Comparison of ENCODE assay signal across 2 cellular contexts in the genomic region with DNA sequence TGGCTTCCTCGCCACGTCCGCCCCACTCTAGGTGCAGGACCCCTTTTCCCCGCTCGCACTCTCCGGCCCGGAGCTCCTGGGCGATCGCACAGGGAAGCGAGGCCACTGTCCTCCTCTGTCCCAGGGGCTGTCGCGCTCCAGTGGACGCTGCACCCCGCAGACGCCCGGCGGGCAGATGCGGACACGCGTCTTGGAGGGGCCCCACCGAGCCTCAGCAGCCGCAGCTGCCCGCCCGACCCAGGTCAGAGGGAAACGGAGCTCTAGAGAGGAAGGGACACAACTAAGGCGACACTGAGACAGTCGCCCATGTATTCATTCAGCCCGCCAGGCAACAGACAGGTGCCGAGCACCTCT.
TF ChIP-seq lines count a peak whose summit lies in the region.

No MANE protein-coding gene starts in this region.

TF ChIP-seq in GM23338, 12 proteins besides CTCF, POLR2A, EP300 and RAD21 (continued from another document):
- TF ChIP-seq, protein P1, sequence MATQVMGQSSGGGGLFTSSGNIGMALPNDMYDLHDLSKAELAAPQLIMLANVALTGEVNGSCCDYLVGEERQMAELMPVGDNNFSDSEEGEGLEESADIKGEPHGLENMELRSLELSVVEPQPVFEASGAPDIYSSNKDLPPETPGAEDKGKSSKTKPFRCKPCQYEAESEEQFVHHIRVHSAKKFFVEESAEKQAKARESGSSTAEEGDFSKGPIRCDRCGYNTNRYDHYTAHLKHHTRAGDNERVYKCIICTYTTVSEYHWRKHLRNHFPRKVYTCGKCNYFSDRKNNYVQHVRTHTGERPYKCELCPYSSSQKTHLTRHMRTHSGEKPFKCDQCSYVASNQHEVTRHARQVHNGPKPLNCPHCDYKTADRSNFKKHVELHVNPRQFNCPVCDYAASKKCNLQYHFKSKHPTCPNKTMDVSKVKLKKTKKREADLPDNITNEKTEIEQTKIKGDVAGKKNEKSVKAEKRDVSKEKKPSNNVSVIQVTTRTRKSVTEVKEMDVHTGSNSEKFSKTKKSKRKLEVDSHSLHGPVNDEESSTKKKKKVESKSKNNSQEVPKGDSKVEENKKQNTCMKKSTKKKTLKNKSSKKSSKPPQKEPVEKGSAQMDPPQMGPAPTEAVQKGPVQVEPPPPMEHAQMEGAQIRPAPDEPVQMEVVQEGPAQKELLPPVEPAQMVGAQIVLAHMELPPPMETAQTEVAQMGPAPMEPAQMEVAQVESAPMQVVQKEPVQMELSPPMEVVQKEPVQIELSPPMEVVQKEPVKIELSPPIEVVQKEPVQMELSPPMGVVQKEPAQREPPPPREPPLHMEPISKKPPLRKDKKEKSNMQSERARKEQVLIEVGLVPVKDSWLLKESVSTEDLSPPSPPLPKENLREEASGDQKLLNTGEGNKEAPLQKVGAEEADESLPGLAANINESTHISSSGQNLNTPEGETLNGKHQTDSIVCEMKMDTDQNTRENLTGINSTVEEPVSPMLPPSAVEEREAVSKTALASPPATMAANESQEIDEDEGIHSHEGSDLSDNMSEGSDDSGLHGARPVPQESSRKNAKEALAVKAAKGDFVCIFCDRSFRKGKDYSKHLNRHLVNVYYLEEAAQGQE (IDR thresholded peaks at IDR 0.05; ENCODE audit: unreplicated experiment): no peak
- TF ChIP-seq, protein P2, sequence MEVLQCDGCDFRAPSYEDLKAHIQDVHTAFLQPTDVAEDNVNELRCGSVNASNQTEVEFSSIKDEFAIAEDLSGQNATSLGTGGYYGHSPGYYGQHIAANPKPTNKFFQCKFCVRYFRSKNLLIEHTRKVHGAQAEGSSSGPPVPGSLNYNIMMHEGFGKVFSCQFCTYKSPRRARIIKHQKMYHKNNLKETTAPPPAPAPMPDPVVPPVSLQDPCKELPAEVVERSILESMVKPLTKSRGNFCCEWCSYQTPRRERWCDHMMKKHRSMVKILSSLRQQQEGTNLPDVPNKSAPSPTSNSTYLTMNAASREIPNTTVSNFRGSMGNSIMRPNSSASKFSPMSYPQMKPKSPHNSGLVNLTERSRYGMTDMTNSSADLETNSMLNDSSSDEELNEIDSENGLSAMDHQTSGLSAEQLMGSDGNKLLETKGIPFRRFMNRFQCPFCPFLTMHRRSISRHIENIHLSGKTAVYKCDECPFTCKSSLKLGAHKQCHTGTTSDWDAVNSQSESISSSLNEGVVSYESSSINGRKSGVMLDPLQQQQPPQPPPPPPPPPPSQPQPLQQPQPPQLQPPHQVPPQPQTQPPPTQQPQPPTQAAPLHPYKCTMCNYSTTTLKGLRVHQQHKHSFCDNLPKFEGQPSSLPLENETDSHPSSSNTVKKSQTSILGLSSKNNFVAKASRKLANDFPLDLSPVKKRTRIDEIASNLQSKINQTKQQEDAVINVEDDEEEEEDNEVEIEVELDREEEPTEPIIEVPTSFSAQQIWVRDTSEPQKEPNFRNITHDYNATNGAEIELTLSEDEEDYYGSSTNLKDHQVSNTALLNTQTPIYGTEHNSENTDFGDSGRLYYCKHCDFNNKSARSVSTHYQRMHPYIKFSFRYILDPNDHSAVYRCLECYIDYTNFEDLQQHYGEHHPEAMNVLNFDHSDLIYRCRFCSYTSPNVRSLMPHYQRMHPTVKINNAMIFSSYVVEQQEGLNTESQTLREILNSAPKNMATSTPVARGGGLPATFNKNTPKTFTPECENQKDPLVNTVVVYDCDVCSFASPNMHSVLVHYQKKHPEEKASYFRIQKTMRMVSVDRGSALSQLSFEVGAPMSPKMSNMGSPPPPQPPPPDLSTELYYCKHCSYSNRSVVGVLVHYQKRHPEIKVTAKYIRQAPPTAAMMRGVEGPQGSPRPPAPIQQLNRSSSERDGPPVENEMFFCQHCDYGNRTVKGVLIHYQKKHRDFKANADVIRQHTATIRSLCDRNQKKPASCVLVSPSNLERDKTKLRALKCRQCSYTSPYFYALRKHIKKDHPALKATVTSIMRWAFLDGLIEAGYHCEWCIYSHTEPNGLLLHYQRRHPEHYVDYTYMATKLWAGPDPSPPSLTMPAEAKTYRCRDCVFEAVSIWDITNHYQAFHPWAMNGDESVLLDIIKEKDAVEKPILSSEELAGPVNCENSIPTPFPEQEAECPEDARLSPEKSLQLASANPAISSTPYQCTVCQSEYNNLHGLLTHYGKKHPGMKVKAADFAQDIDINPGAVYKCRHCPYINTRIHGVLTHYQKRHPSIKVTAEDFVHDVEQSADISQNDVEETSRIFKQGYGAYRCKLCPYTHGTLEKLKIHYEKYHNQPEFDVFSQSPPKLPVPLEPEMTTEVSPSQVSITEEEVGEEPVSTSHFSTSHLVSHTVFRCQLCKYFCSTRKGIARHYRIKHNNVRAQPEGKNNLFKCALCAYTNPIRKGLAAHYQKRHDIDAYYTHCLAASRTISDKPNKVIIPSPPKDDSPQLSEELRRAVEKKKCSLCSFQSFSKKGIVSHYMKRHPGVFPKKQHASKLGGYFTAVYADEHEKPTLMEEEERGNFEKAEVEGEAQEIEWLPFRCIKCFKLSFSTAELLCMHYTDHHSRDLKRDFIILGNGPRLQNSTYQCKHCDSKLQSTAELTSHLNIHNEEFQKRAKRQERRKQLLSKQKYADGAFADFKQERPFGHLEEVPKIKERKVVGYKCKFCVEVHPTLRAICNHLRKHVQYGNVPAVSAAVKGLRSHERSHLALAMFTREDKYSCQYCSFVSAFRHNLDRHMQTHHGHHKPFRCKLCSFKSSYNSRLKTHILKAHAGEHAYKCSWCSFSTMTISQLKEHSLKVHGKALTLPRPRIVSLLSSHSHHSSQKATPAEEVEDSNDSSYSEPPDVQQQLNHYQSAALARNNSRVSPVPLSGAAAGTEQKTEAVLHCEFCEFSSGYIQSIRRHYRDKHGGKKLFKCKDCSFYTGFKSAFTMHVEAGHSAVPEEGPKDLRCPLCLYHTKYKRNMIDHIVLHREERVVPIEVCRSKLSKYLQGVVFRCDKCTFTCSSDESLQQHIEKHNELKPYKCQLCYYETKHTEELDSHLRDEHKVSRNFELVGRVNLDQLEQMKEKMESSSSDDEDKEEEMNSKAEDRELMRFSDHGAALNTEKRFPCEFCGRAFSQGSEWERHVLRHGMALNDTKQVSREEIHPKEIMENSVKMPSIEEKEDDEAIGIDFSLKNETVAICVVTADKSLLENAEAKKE (CRISPR knock-in tag; IDR thresholded peaks at IDR 0.05): no peak
- TF ChIP-seq STAT1 (IDR thresholded peaks at IDR 0.05; ENCODE audit: unreplicated experiment) (no peak), NANOG (IDR thresholded peaks at IDR 0.05; ENCODE audit: borderline replicate concordance) (no peak), JUNB (IDR thresholded peaks at IDR 0.05; ENCODE audit: unreplicated experiment) (no peak), ZNF331 (CRISPR knock-in tag; IDR thresholded peaks at IDR 0.05; ENCODE audit: low read depth) (no peak), POLR2AphosphoS5 (IDR thresholded peaks at IDR 0.05; ENCODE audit: low read depth) (no peak), ZNF114 (CRISPR knock-in tag; IDR thresholded peaks at IDR 0.05) (no peak), EZH2phosphoT487 (IDR thresholded peaks at IDR 0.05; ENCODE audit: unreplicated experiment) (no peak)
- TF ChIP-seq, protein P3, sequence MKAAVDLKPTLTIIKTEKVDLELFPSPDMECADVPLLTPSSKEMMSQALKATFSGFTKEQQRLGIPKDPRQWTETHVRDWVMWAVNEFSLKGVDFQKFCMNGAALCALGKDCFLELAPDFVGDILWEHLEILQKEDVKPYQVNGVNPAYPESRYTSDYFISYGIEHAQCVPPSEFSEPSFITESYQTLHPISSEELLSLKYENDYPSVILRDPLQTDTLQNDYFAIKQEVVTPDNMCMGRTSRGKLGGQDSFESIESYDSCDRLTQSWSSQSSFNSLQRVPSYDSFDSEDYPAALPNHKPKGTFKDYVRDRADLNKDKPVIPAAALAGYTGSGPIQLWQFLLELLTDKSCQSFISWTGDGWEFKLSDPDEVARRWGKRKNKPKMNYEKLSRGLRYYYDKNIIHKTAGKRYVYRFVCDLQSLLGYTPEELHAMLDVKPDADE (IDR thresholded peaks at IDR 0.05): no peak

TF ChIP-seq in WTC11, 78 proteins besides CTCF, POLR2A, EP300 and RAD21 (continued from another document and continues in another):
- TF ChIP-seq CBFB (CRISPR knock-in tag; IDR thresholded peaks at IDR 0.05; ENCODE audit: low read depth) (no peak), SOX15 (CRISPR knock-in tag; IDR thresholded peaks at IDR 0.05) (no peak), PRRX2 (CRISPR knock-in tag; IDR thresholded peaks at IDR 0.05) (no peak), TEAD4 (CRISPR knock-in tag; IDR thresholded peaks at IDR 0.05) (0 out of 2 replicates have a peak, but pooled peaks have one; percentile 43), ZNF232 (CRISPR knock-in tag; IDR thresholded peaks at IDR 0.05) (no peak), ZNF138 (CRISPR knock-in tag; conservative IDR thresholded peaks at IDR 0.05) (no peak), RELA (CRISPR knock-in tag; IDR thresholded peaks at IDR 0.05; ENCODE audit: borderline replicate concordance) (no peak), NFATC4 (CRISPR knock-in tag; IDR thresholded peaks at IDR 0.05) (no peak), TCF7 (CRISPR knock-in tag; IDR thresholded peaks at IDR 0.05; ENCODE audit: low read depth) (no peak), ZNF396 (CRISPR knock-in tag; IDR thresholded peaks at IDR 0.05; ENCODE audit: borderline replicate concordance) (no peak), ZNF423 (CRISPR knock-in tag; IDR thresholded peaks at IDR 0.05) (no peak), FOXK1 (CRISPR knock-in tag; IDR thresholded peaks at IDR 0.05) (no peak), ZNF121 (CRISPR knock-in tag; IDR thresholded peaks at IDR 0.05) (0 out of 2 replicates have a peak, but pooled peaks have one; percentile 43)
- TF ChIP-seq, protein P4, sequence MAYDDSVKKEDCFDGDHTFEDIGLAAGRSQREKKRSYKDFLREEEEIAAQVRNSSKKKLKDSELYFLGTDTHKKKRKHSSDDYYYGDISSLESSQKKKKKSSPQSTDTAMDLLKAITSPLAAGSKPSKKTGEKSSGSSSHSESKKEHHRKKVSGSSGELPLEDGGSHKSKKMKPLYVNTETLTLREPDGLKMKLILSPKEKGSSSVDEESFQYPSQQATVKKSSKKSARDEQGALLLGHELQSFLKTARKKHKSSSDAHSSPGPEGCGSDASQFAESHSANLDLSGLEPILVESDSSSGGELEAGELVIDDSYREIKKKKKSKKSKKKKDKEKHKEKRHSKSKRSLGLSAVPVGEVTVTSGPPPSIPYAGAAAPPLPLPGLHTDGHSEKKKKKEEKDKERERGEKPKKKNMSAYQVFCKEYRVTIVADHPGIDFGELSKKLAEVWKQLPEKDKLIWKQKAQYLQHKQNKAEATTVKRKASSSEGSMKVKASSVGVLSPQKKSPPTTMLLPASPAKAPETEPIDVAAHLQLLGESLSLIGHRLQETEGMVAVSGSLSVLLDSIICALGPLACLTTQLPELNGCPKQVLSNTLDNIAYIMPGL (CRISPR knock-in tag; IDR thresholded peaks at IDR 0.05): peak; percentile 4; the same call in 1 of the 2 replicates
- TF ChIP-seq, protein P5, sequence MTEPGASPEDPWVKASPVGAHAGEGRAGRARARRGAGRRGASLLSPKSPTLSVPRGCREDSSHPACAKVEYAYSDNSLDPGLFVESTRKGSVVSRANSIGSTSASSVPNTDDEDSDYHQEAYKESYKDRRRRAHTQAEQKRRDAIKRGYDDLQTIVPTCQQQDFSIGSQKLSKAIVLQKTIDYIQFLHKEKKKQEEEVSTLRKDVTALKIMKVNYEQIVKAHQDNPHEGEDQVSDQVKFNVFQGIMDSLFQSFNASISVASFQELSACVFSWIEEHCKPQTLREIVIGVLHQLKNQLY (CRISPR knock-in tag; IDR thresholded peaks at IDR 0.05): no peak
- TF ChIP-seq, protein P6, sequence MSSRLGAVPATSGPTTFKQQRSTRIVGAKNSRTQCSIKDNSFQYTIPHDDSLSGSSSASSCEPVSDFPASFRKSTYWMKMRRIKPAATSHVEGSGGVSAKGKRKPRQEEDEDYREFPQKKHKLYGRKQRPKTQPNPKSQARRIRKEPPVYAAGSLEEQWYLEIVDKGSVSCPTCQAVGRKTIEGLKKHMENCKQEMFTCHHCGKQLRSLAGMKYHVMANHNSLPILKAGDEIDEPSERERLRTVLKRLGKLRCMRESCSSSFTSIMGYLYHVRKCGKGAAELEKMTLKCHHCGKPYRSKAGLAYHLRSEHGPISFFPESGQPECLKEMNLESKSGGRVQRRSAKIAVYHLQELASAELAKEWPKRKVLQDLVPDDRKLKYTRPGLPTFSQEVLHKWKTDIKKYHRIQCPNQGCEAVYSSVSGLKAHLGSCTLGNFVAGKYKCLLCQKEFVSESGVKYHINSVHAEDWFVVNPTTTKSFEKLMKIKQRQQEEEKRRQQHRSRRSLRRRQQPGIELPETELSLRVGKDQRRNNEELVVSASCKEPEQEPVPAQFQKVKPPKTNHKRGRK (CRISPR knock-in tag; IDR thresholded peaks at IDR 0.05; ENCODE audit: borderline replicate concordance): no peak
- TF ChIP-seq, protein P7, sequence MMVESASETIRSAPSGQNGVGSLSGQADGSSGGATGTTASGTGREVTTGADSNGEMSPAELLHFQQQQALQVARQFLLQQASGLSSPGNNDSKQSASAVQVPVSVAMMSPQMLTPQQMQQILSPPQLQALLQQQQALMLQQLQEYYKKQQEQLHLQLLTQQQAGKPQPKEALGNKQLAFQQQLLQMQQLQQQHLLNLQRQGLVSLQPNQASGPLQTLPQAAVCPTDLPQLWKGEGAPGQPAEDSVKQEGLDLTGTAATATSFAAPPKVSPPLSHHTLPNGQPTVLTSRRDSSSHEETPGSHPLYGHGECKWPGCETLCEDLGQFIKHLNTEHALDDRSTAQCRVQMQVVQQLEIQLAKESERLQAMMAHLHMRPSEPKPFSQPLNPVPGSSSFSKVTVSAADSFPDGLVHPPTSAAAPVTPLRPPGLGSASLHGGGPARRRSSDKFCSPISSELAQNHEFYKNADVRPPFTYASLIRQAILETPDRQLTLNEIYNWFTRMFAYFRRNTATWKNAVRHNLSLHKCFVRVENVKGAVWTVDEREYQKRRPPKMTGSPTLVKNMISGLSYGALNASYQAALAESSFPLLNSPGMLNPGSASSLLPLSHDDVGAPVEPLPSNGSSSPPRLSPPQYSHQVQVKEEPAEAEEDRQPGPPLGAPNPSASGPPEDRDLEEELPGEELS (CRISPR knock-in tag; IDR thresholded peaks at IDR 0.05): no peak
- TF ChIP-seq, protein P8, sequence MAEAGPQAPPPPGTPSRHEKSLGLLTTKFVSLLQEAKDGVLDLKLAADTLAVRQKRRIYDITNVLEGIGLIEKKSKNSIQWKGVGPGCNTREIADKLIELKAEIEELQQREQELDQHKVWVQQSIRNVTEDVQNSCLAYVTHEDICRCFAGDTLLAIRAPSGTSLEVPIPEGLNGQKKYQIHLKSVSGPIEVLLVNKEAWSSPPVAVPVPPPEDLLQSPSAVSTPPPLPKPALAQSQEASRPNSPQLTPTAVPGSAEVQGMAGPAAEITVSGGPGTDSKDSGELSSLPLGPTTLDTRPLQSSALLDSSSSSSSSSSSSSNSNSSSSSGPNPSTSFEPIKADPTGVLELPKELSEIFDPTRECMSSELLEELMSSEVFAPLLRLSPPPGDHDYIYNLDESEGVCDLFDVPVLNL (CRISPR knock-in tag; IDR thresholded peaks at IDR 0.05; ENCODE audit: borderline replicate concordance, low read depth): no peak
- TF ChIP-seq, protein P9, sequence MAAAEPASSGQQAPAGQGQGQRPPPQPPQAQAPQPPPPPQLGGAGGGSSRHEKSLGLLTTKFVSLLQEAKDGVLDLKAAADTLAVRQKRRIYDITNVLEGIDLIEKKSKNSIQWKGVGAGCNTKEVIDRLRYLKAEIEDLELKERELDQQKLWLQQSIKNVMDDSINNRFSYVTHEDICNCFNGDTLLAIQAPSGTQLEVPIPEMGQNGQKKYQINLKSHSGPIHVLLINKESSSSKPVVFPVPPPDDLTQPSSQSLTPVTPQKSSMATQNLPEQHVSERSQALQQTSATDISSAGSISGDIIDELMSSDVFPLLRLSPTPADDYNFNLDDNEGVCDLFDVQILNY (CRISPR knock-in tag; IDR thresholded peaks at IDR 0.05): no peak
- TF ChIP-seq, protein P10, sequence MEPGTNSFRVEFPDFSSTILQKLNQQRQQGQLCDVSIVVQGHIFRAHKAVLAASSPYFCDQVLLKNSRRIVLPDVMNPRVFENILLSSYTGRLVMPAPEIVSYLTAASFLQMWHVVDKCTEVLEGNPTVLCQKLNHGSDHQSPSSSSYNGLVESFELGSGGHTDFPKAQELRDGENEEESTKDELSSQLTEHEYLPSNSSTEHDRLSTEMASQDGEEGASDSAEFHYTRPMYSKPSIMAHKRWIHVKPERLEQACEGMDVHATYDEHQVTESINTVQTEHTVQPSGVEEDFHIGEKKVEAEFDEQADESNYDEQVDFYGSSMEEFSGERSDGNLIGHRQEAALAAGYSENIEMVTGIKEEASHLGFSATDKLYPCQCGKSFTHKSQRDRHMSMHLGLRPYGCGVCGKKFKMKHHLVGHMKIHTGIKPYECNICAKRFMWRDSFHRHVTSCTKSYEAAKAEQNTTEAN (CRISPR knock-in tag; IDR thresholded peaks at IDR 0.05): 0 out of 2 replicates have a peak, but pooled peaks have one; percentile 24
